ENCODE assay signal across 34 cellular contexts in genomic region chr10:167383-167782, GRCh38.
"Had no signal": no experiment of that assay in that cellular context is flagged by ENCODE, and none has a peak within 500 bp of the region (broad histone marks: within the 10 kb centered on the region; RNA-seq: fewer than 3 reads in every experiment).

No MANE protein-coding gene starts in this region.

- H3K4me3 ChIP-seq: adrenal gland, ascending aorta, body of pancreas, breast epithelium, cardiac muscle cell had no signal

- H3K27me3 ChIP-seq: adrenal gland, ascending aorta, body of pancreas, brain microvascular endothelial cell, breast epithelium, cardiac muscle cell had no signal

- ATAC-seq: activated naive CD4-positive, alpha-beta T cell treated with anti-CD3 and anti-CD28 coated beads, Interleukin-2, amount 50 U/mL, for 72 hours; activated naive CD8-positive, alpha-beta T cell treated with anti-CD3 and anti-CD28 coated beads, Interleukin-2, amount 50 U/mL, for 24 hours; activated T-cell treated with anti-CD3 and anti-CD28 coated beads, Interleukin-2, amount 50 U/mL, for 4 hours; activated T-cell treated with anti-CD3 and anti-CD28 coated beads, Interleukin-2, amount 50 U/mL, for 72 hours; activated T-helper 17 cell treated with anti-CD3 and anti-CD28 coated beads, Interleukin-2, amount 50 U/mL, for 72 hours; body of pancreas had no signal

- H3K9me3 ChIP-seq: body of pancreas, breast epithelium had no signal

- H3K36me3 ChIP-seq: adrenal gland, ascending aorta, brain microvascular endothelial cell, breast epithelium, cardiac muscle cell had no signal

- H3K4me1 ChIP-seq: breast epithelium had no signal

- DNase-seq: activated effector memory CD4-positive, alpha-beta T cell treated with anti-CD3 and anti-CD28 coated beads, Interleukin-2, amount 50 U/mL, for 16 hours; activated effector memory CD4-positive, alpha-beta T cell treated with Interleukin-2 at 50 U/mL for 16 hours; activated gamma-delta T cell; activated gamma-delta T cell treated with Interleukin-2 at 50 U/mL for 16 hours; activated naive CD4-positive, alpha-beta T cell; activated naive CD4-positive, alpha-beta T cell treated with anti-CD3 and anti-CD28 coated beads for 36 hours; activated naive CD4-positive, alpha-beta T cell treated with anti-CD3 and anti-CD28 coated beads, Interleukin-2, amount 10 ng/mL, durations not matched to agents 7 days and 5 days; activated naive CD4-positive, alpha-beta T cell treated with anti-CD3 and anti-CD28 coated beads, Interleukin-2, amount 50 U/mL, for 16 hours; activated naive CD4-positive, alpha-beta T cell treated with Interleukin-2 at 50 U/mL for 16 hours; activated naive CD8-positive, alpha-beta T cell treated with anti-CD3 and anti-CD28 coated beads for 36 hours; activated naive CD8-positive, alpha-beta T cell treated with anti-CD3 and anti-CD28 coated beads, Interleukin-2, amount 10 ng/mL, durations not matched to agents 7 days and 5 days; activated naive CD8-positive, alpha-beta T cell treated with anti-CD3 and anti-CD28 coated beads, Interleukin-2, amount 50 U/mL, for 24 hours; activated T-cell treated with anti-CD3 and anti-CD28 coated beads, Interleukin-2, amount 50 U/mL, for 1 hour; activated T-cell treated with anti-CD3 and anti-CD28 coated beads, Interleukin-2, amount 50 U/mL, for 24 hours; activated T-cell treated with anti-CD3 and anti-CD28 coated beads, Interleukin-2, amount 50 U/mL, for 4 hours; activated T-cell treated with anti-CD3 and anti-CD28 coated beads, Interleukin-2, amount 50 U/mL, for 48 hours; activated T-cell treated with anti-CD3 and anti-CD28 coated beads, Interleukin-2, amount 50 U/mL, for 72 hours; adrenal gland; amniotic stem cell; amygdala; anterior cingulate cortex; aorta; body of pancreas; brain microvascular endothelial cell; caudate nucleus; central memory CD4-positive, alpha-beta T cell; cerebellar nuclear complex had no signal

- FAIRE-seq: astrocyte, bronchial epithelial cell had no signal

- H3K27ac ChIP-seq: adrenal gland, ascending aorta, body of pancreas, brain microvascular endothelial cell, breast epithelium, cardiac muscle cell had no signal
